8 cellular contexts compared by ENCODE assay signal in genomic region chr16:67926181-67926742, GRCh38. TPM values are rescaled to one million over a fixed set of nuclear protein-coding genes. Genes with fewer than 3 reads are reported as not detected.
DNase-seq lines count a peak whose midpoint lies in the region; ATAC-seq and TF ChIP-seq lines count a peak whose summit lies in the region.

No MANE protein-coding gene starts in this region.

- H3K9me3 ChIP-seq in AG04450 (ENCODE audit: control insufficient read depth, insufficient read depth, low read length) = no peaks in the 10 kb centered on the region
- no peaks in the 10 kb centered on the region for H3K9me3 ChIP-seq in WERI-Rb-1 (ENCODE audit: severe bottlenecking)

- 0 out of 2 replicates have a peak, but pooled peaks have one; percentile 7 for TF ChIP-seq CTCF in AG04450 (IDR thresholded peaks at IDR 0.05; ENCODE audit: low read depth, low read length)
- 0 out of 2 replicates have a peak, but pooled peaks have one; percentile 19 for TF ChIP-seq CTCF in WERI-Rb-1 (IDR thresholded peaks at IDR 0.05; ENCODE audit: low read depth, low read length)

- CTCF ChIA-PET in AG04450 (lab: Charles Lee) = interaction anchor here (0.5 to 2.8 kb wide), 4 partner anchors 42 to 405 kb away, joined by 3 to 12 read pairs (median 6); partner anchors contain the start of gene NRN1L

- H3K4me1 Mint-ChIP-seq in activated T-cell treated with anti-CD3 and anti-CD28 coated beads, Interleukin-2, amount 50 U/mL, for 72 hours (ENCODE audit: low read depth) = peaks cover 12% of the 10 kb centered on the region

- no peak overlapping the region for H3K4me3 ChIP-seq in AG04450 (ENCODE audit: low read depth, low read length)
- no peak overlapping the region for H3K4me3 ChIP-seq in WERI-Rb-1 (ENCODE audit: low read depth, low read length)

- ATAC-seq in activated T-cell treated with anti-CD3 and anti-CD28 coated beads, Interleukin-2, amount 50 U/mL, for 72 hours (replicated peaks in 1 of 2) = no peak
- no peak for ATAC-seq in HG03097 (IDR thresholded peaks at IDR 0.05; ENCODE audit: low FRiP score, unreplicated experiment)

- H3K27me3 ChIP-seq in AG04450 (ENCODE audit: control insufficient read depth, insufficient read depth, low read length) (no peaks in the 10 kb centered on the region), WERI-Rb-1 (ENCODE audit: insufficient read depth, low read depth, severe bottlenecking) (no peaks in the 10 kb centered on the region)

- H3K9me3 Mint-ChIP-seq in activated T-cell treated with anti-CD3 and anti-CD28 coated beads, Interleukin-2, amount 50 U/mL, for 72 hours = no peaks in the 10 kb centered on the region

- POLR2A ChIA-PET in AG04450 (lab: Yijun Ruan, JAX) = interaction anchor here (0.6 to 0.7 kb wide), 2 partner anchors 20 to 147 kb away, joined by 3 to 4 read pairs; no protein-coding TSS in a partner anchor

- no peak overlapping the region for H3K4me3 Mint-ChIP-seq in activated T-cell treated with anti-CD3 and anti-CD28 coated beads, Interleukin-2, amount 50 U/mL, for 72 hours

- H3K36me3 ChIP-seq in WERI-Rb-1 = peaks cover 4% of the 10 kb centered on the region

- no peaks in the 10 kb centered on the region for H3K36me3 Mint-ChIP-seq in activated T-cell treated with anti-CD3 and anti-CD28 coated beads, Interleukin-2, amount 50 U/mL, for 72 hours (ENCODE audit: insufficient read depth in 2 of 2)

- H3K27ac Mint-ChIP-seq in activated T-cell treated with anti-CD3 and anti-CD28 coated beads, Interleukin-2, amount 50 U/mL, for 72 hours = no peak overlapping the region

- H3K27ac ChIP-seq in AG04450 (ENCODE audit: low read depth, low read length) = peak overlapping the region; percentile 11
- H3K27ac ChIP-seq in WERI-Rb-1 = peak overlapping the region; percentile 22; the same call in 1 of the 2 replicates

- H3K27me3 Mint-ChIP-seq in activated T-cell treated with anti-CD3 and anti-CD28 coated beads, Interleukin-2, amount 50 U/mL, for 72 hours (ENCODE audit: low read depth) = no peaks in the 10 kb centered on the region

- DNase-seq in AG04450 (ENCODE audit: low read depth, low spot score) = no peak
- DNase-seq in LHCN-M2 (ENCODE audit: low read depth) = peak; percentile 36
- no peak for DNase-seq in WERI-Rb-1
- peak; percentile 60 for DNase-seq in inferior parietal cortex (ENCODE audit: extremely low spot score)
- DNase-seq in CD1c-positive myeloid dendritic cell (ENCODE audit: extremely low spot score) = no peak
- DNase-seq in AG08396 (ENCODE audit: low spot score) = no peak
- no peak for DNase-seq in activated T-cell treated with anti-CD3 and anti-CD28 coated beads, Interleukin-2, amount 50 U/mL, for 72 hours

RNA-seq across cellular contexts. Expression of gene CTRL, which starts 5.4 kb away (rescaled TPM):
- 0.14 and 0.29 TPM in 2 replicates for polyA plus RNA-seq in AG04450 (2011; rRNA removed)
- 0.70 TPM in 1 of 2 replicates, not detected in the other for polyA minus RNA-seq in AG04450 (2011; rRNA and poly(A)+ RNA removed)
- total RNA-seq in LHCN-M2 (2014; rRNA removed) = 0.71 and 2.6 TPM in 2 replicates
- 0.10 TPM for polyA plus RNA-seq in LHCN-M2 (2012)
- 1 to 10 TPM; 4.2 to 5.0 TPM for total RNA-seq in activated T-cell treated with anti-CD3 and anti-CD28 coated beads, Interleukin-2, amount 50 U/mL, for 72 hours

RNA-seq across cellular contexts. Expression of gene PSMB10, which starts 10.4 kb away (rescaled TPM):
- polyA plus RNA-seq in AG04450 (2011; rRNA removed) = 18.1 and 29.1 TPM in 2 replicates
- polyA minus RNA-seq in AG04450 (2011; rRNA and poly(A)+ RNA removed) = 7.3 and 7.7 TPM in 2 replicates
- 37.6 and 38.1 TPM in 2 replicates for total RNA-seq in LHCN-M2 (2014; rRNA removed)
- polyA plus RNA-seq in LHCN-M2 (2012) = 95.7 TPM
- 100 to 1,000 TPM; 169 to 184 TPM for total RNA-seq in activated T-cell treated with anti-CD3 and anti-CD28 coated beads, Interleukin-2, amount 50 U/mL, for 72 hours

RNA-seq across cellular contexts. Expression of gene LCAT, which starts 17.7 kb away (rescaled TPM):
- 5.2 and 7.9 TPM in 2 replicates for polyA plus RNA-seq in AG04450 (2011; rRNA removed)
- 4.0 and 6.1 TPM in 2 replicates for polyA minus RNA-seq in AG04450 (2011; rRNA and poly(A)+ RNA removed)
- 11.7 and 13.3 TPM in 2 replicates for total RNA-seq in LHCN-M2 (2014; rRNA removed)
- polyA plus RNA-seq in LHCN-M2 (2012) = 11.2 TPM
- 10 to 100 TPM; 12.3 to 20.1 TPM for total RNA-seq in activated T-cell treated with anti-CD3 and anti-CD28 coated beads, Interleukin-2, amount 50 U/mL, for 72 hours

RNA-seq across cellular contexts. Expression of gene PSKH1, which starts 33.2 kb away (rescaled TPM):
- polyA plus RNA-seq in AG04450 (2011; rRNA removed) = 18.2 and 26.6 TPM in 2 replicates
- 34.7 and 47.0 TPM in 2 replicates for polyA minus RNA-seq in AG04450 (2011; rRNA and poly(A)+ RNA removed)
- 9.0 and 10.3 TPM in 2 replicates for total RNA-seq in LHCN-M2 (2014; rRNA removed)
- polyA plus RNA-seq in LHCN-M2 (2012) = 22.5 TPM
- total RNA-seq in activated T-cell treated with anti-CD3 and anti-CD28 coated beads, Interleukin-2, amount 50 U/mL, for 72 hours = 10 to 100 TPM; 16.1 to 16.2 TPM

RNA-seq across cellular contexts. Expression of gene NRN1L, which starts 41.6 kb away (rescaled TPM):
- polyA plus RNA-seq in AG04450 (2011; rRNA removed) = 0.21 TPM in 1 of 2 replicates, not detected in the other
- not detected in 2 replicates for polyA minus RNA-seq in AG04450 (2011; rRNA and poly(A)+ RNA removed)
- total RNA-seq in LHCN-M2 (2014; rRNA removed) = not detected in 2 replicates
- 0.17 TPM for polyA plus RNA-seq in LHCN-M2 (2012)
- total RNA-seq in activated T-cell treated with anti-CD3 and anti-CD28 coated beads, Interleukin-2, amount 50 U/mL, for 72 hours = 1 to 10 TPM in 1 of 2 donors, under 1 TPM in 1; 0.60 to 1.9 TPM

Comparison
In these comparisons a context has a peak if more than half of its experiments do, and no peak if none do; other contexts are left out.
1. DNase-seq: peak in LHCN-M2 (single experiment) and inferior parietal cortex (single experiment); none in AG04450 (single experiment), WERI-Rb-1 (single experiment), CD1c-positive myeloid dendritic cell (single experiment), AG08396 (single experiment) and activated T-cell treated with anti-CD3 and anti-CD28 coated beads, Interleukin-2, amount 50 U/mL, for 72 hours (0 of 2).